Comparison of ENCODE assay signal across 17 cellular contexts in the genomic region with DNA sequence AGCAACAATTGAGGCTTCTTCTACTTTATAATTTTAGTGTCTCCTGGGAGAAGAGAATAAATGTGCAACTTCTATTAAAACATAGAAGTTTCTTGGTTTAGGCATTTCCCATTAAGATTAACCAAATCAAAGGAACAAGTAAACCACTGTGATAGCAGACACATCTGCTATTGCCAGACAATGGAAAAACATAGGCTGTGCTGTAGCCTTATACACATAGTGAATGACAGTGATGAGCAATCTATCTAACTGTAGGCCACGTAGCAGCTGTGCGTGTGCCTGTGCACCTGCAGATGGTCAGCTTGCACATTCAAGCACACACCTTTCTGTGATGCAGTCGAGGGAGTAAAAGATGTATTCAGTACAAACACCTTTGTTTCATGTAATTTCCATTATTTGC. TPM values are rescaled to one million over a fixed set of nuclear protein-coding genes. Genes with fewer than 3 reads are reported as not detected.
DNase-seq lines count a peak whose midpoint lies in the region; ATAC-seq, FAIRE-seq and TF ChIP-seq lines count a peak whose summit lies in the region.
"Had no signal": no experiment of that assay in that cellular context is flagged by ENCODE, and none has a peak within 500 bp of the region (broad histone marks: within the 10 kb centered on the region; RNA-seq: fewer than 3 reads in every experiment).

No MANE protein-coding gene starts in this region.

- TF ChIP-seq POLR2A in H54 (IDR thresholded peaks at IDR 0.05; ENCODE audit: low read depth, low read length), result no peak

- FAIRE-seq in H54 (lab: Jason Lieb, UNC), result peak; percentile 66
- FAIRE-seq: A204.1, D721Med, GM19239 had no signal

- DNase-seq in COLO668 (lab: John Stamatoyannopoulos, UW; ENCODE audit: unreplicated experiment), result peak; percentile 2
- DNase-seq in H54 (ENCODE audit: insufficient read length, low spot score), result no peak
- DNase-seq in NCI-H146 treated with DMSO at 0.1 percent for 48 hours (lab: John Stamatoyannopoulos, UW; ENCODE audit: unreplicated experiment), result peak; percentile 42
- DNase-seq in SHP77 (lab: John Stamatoyannopoulos, UW), result peak; percentile 6 to 25
- DNase-seq in HPDE6-E6E7 (ENCODE audit: extremely low spot score), result no peak
- DNase-seq in SK-N-DZ (ENCODE audit: low spot score), result no peak
- DNase-seq: BE2C; CD4-positive, alpha-beta memory T cell; COR-L47; DMS153; DMS79 treated with DMSO at 0.1 percent for 48 hours; GF-D8; GOT3 had no signal

- ATAC-seq in HG03439 (IDR thresholded peaks at IDR 0.05; ENCODE audit: unreplicated experiment), result no peak

RNA-seq across cellular contexts. Expression of gene GNB4, which starts 32.7 kb away (rescaled TPM):
- polyA plus RNA-seq in SK-N-DZ (2014; cell fraction: cytosol; rRNA removed), result 5.4 and 6.4 TPM in 2 replicates
- 1.1 and 1.5 TPM in 2 replicates for polyA plus RNA-seq in SK-N-DZ (2014; cell fraction: nucleus; rRNA removed)

Comparison
In these comparisons a context has a peak if more than half of its experiments do, and no peak if none do; other contexts are left out.
1. DNase-seq: peak in COLO668 (single experiment), NCI-H146 treated with DMSO at 0.1 percent for 48 hours (single experiment) and SHP77 (2 of 2); none in H54 (single experiment), HPDE6-E6E7 (single experiment) and SK-N-DZ (single experiment).